9 cellular contexts compared by ENCODE assay signal in genomic region chr2:223930002-223930976, GRCh38. TPM values are rescaled to one million over a fixed set of nuclear protein-coding genes. Genes with fewer than 3 reads are reported as not detected.
DNase-seq lines count a peak whose midpoint lies in the region; ATAC-seq, FAIRE-seq and TF ChIP-seq lines count a peak whose summit lies in the region.
"Had no signal": no experiment of that assay in that cellular context is flagged by ENCODE, and none has a peak within 500 bp of the region (broad histone marks: within the 10 kb centered on the region; RNA-seq: fewer than 3 reads in every experiment).

No MANE protein-coding gene starts in this region.

- peak overlapping the region; percentile 9 for H3K4me2 ChIP-seq in astrocyte (ENCODE audit: low read length)

- no peak overlapping the region for H3K9ac ChIP-seq in astrocyte (ENCODE audit: low read length)
- peak overlapping the region in 3 of 5 donors; percentile 12 to 37 (median 25) for H3K9ac ChIP-seq in subcutaneous abdominal adipose tissue (ENCODE audit: low read length in 5 of 5)

- H3K27me3 ChIP-seq in astrocyte (ENCODE audit: insufficient read depth, low read length) (no peaks in the 10 kb centered on the region), layer of hippocampus (ENCODE audit: control insufficient read depth, insufficient read depth, low read length) (no peaks in the 10 kb centered on the region), subcutaneous abdominal adipose tissue (ENCODE audit: control insufficient read depth in 5 of 5, insufficient read depth in 4 of 5, low read length in 5 of 5) (no peaks in the 10 kb centered on the region)

- no peak for FAIRE-seq in astrocyte (lab: Jason Lieb, UNC)

- H3K36me3 ChIP-seq in astrocyte (ENCODE audit: insufficient read depth, low read length): peaks cover 3% of the 10 kb centered on the region
- H3K36me3 ChIP-seq in subcutaneous abdominal adipose tissue (ENCODE audit: control insufficient read depth in 5 of 5, insufficient read depth in 5 of 5, low read length in 5 of 5): no peaks in the 10 kb centered on the region

- peak overlapping the region; percentile 30 for H3K4me3 Mint-ChIP-seq in T-helper 1 cell treated with Interleukin-12 subunit alpha and Interleukin-12 subunit beta and Interleukin-4 antibody, amounts not matched to agents 30 μg/mL and 1 μg/mL, for 36 hours
- no peak overlapping the region for H3K4me3 Mint-ChIP-seq in astrocyte (ENCODE audit: unreplicated experiment)

- ATAC-seq in HG02588 (IDR thresholded peaks at IDR 0.05; ENCODE audit: unreplicated experiment): no peak
- no peak for ATAC-seq in HG02798 (IDR thresholded peaks at IDR 0.05; ENCODE audit: poor library complexity, unreplicated experiment)

- no peaks in the 10 kb centered on the region for H3K27me3 Mint-ChIP-seq in T-helper 1 cell treated with Interleukin-12 subunit alpha and Interleukin-12 subunit beta and Interleukin-4 antibody, amounts not matched to agents 30 μg/mL and 1 μg/mL, for 36 hours (ENCODE audit: low read depth)
- no peaks in the 10 kb centered on the region for H3K27me3 Mint-ChIP-seq in astrocyte (ENCODE audit: low read depth, unreplicated experiment)

- no peak overlapping the region for H3K27ac ChIP-seq in astrocyte (ENCODE audit: low read depth, low read length)
- H3K27ac ChIP-seq in layer of hippocampus (ENCODE audit: low read depth, low read length): peak overlapping the region; percentile 77
- H3K27ac ChIP-seq in subcutaneous abdominal adipose tissue (ENCODE audit: low read depth, low read length): no peak overlapping the region
- H3K27ac ChIP-seq: SK-N-MC had no signal

- peaks cover 81% of the 10 kb centered on the region for H4K20me1 ChIP-seq in astrocyte (ENCODE audit: insufficient read depth, low read length)

- peaks cover 5% of the 10 kb centered on the region for H3K36me3 Mint-ChIP-seq in T-helper 1 cell treated with Interleukin-12 subunit alpha and Interleukin-12 subunit beta and Interleukin-4 antibody, amounts not matched to agents 30 μg/mL and 1 μg/mL, for 36 hours (ENCODE audit: low read depth)
- H3K36me3 Mint-ChIP-seq in astrocyte (ENCODE audit: low read depth, unreplicated experiment): peaks cover 15% of the 10 kb centered on the region

- H3K4me1 ChIP-seq in astrocyte (ENCODE audit: insufficient read depth, low read length) (peaks cover 8% of the 10 kb centered on the region), subcutaneous abdominal adipose tissue (ENCODE audit: control insufficient read depth in 5 of 5, insufficient read depth in 5 of 5, low read length in 5 of 5) (peaks cover 2 to 34% (median 33%) of the 10 kb centered on the region in 5 donors)

- H3K9me3 ChIP-seq in astrocyte (ENCODE audit: insufficient read depth, low read depth, low read length) (no peaks in the 10 kb centered on the region), subcutaneous abdominal adipose tissue (ENCODE audit: control insufficient read depth in 5 of 5, low read length in 5 of 5) (peaks cover 0 to 8% (median 5%) of the 10 kb centered on the region in 5 donors)

- DNase-seq in T-helper 1 cell (no peak), astrocyte (ENCODE audit: low read depth) (peak; percentile 23), T1000 (lab: John Stamatoyannopoulos, UW) (no peak)

- TF ChIP-seq CTCF in astrocyte (IDR thresholded peaks at IDR 0.05; ENCODE audit: insufficient read depth, low read depth, low read length): no peak

- H3K4me3 ChIP-seq in astrocyte (ENCODE audit: insufficient read depth, low read depth, low read length): no peak overlapping the region
- no peak overlapping the region for H3K4me3 ChIP-seq in subcutaneous abdominal adipose tissue (ENCODE audit: low read depth in 1 of 5, low read length in 5 of 5)
- H3K4me3 ChIP-seq: SK-N-MC had no signal

- no peaks in the 10 kb centered on the region for H3K9me3 Mint-ChIP-seq in T-helper 1 cell treated with Interleukin-12 subunit alpha and Interleukin-12 subunit beta and Interleukin-4 antibody, amounts not matched to agents 30 μg/mL and 1 μg/mL, for 36 hours
- peaks cover 11% of the 10 kb centered on the region for H3K9me3 Mint-ChIP-seq in astrocyte (ENCODE audit: unreplicated experiment)

- peaks cover 93% of the 10 kb centered on the region for H3K79me2 ChIP-seq in astrocyte (ENCODE audit: insufficient read depth, low read length)

- H3K27ac Mint-ChIP-seq in T-helper 1 cell treated with Interleukin-12 subunit alpha and Interleukin-12 subunit beta and Interleukin-4 antibody, amounts not matched to agents 30 μg/mL and 1 μg/mL, for 36 hours: no peak overlapping the region
- peak overlapping the region; percentile 84 for H3K27ac Mint-ChIP-seq in astrocyte (ENCODE audit: unreplicated experiment)

- H3K4me1 Mint-ChIP-seq in T-helper 1 cell treated with Interleukin-12 subunit alpha and Interleukin-12 subunit beta and Interleukin-4 antibody, amounts not matched to agents 30 μg/mL and 1 μg/mL, for 36 hours (ENCODE audit: low read depth): peaks cover 20% of the 10 kb centered on the region
- peaks cover 39% of the 10 kb centered on the region for H3K4me1 Mint-ChIP-seq in astrocyte (ENCODE audit: low read depth, unreplicated experiment)

- no peak overlapping the region for H2AFZ ChIP-seq in astrocyte (ENCODE audit: low read depth, low read length)

RNA-seq across cellular contexts. Expression of gene WDFY1, which starts 14.8 kb away (rescaled TPM):
- total RNA-seq in astrocyte: 52.5 and 52.6 TPM in 2 replicates

RNA-seq across cellular contexts. Expression of gene MRPL44, which starts 27.0 kb away (rescaled TPM):
- 32.6 and 33.3 TPM in 2 replicates for total RNA-seq in astrocyte
